Comparison of ENCODE assay signal across 13 cellular contexts in the genomic region with DNA sequence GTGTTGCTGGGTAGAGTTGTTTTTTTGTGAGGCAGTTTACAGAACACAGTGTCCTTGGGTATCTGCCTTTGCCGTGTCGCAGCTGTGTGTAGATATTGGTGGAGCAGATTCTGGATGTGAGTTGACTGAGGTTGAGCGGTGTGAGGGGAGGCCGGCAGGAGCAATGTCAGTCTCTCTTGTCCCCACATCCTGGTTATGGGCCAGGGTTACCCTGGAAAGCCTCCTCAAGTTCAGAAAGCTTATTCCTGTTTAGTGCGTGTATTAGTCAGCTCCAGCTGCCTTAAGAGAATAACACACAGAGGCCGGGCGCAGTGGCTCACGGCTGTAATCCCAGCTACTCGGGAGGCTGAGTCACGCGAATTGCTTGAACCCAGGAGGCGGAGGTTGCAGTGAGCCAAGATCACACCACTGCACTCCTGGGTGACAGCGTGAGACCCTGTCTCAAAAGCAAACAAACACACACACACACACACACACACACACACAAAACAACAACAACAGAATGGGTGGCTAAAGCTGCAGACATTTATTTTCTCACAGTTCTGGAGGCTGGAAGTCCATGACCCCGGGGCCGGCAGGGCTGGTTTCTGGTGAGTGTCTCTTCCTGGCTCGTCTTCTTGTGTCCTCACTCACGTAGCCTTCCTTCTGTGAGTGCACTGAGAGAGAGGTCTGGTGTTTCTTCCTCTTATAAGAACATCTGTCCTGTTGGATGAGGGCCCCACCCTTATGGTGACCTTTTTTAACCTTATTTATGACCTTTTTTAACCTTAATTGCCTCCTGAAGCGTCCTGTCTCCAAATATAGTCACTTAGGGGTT. TPM values are rescaled to one million over a fixed set of nuclear protein-coding genes. Genes with fewer than 3 reads are reported as not detected.
A peak's percentile ranks its signal among the peaks of the same experiment; 100 is the strongest.
DNase-seq lines count a peak whose midpoint lies in the region; ATAC-seq and TF ChIP-seq lines count a peak whose summit lies in the region.
"Had no signal": no experiment of that assay in that cellular context is flagged by ENCODE, and none has a peak within 500 bp of the region (broad histone marks: within the 10 kb centered on the region; RNA-seq: fewer than 3 reads in every experiment).

No MANE protein-coding gene starts in this region.

- DNase-seq in CD8-positive, alpha-beta T cell = peak in 4 of 7 experiments; percentile 42 to 54 (median 48)
- DNase-seq in T1000 (lab: John Stamatoyannopoulos, UW) (peak; percentile 60), brain microvascular endothelial cell (peak; percentile 93), T-helper 9 cell (no peak), NCI-H748 treated with DMSO at 0.1 percent for 48 hours (lab: John Stamatoyannopoulos, UW) (no peak)
- no peak for DNase-seq in natural killer cell treated with Interleukin-12 subunit alpha and Interleukin-12 subunit beta and Interleukin-15 and Interleukin-18, amount 100 ng/mL, for 72 hours (ENCODE audit: low spot score)
- DNase-seq: COR-L47, heart left ventricle, NCI-H1092 had no signal

- peak overlapping the region; percentile 70 for H3K27ac ChIP-seq in CD8-positive, alpha-beta T cell (ENCODE audit: low read depth, low read length)
- peak overlapping the region; percentile 85 for H3K27ac ChIP-seq in brain microvascular endothelial cell
- H3K27ac ChIP-seq: neutrophil, SJSA1 had no signal

- POLR2A ChIA-PET in CD8-positive, alpha-beta T cell (lab: Charles Lee) = interaction anchor here (1.1 to 5.1 kb wide), 3 partner anchors 11 to 49 kb away, joined by 3 to 32 read pairs (median 6); no protein-coding TSS in a partner anchor

- peaks cover 84% of the 10 kb centered on the region for H3K4me1 Mint-ChIP-seq in CD8-positive, alpha-beta T cell (ENCODE audit: low read depth)
- peaks cover 70 to 84% of the 10 kb centered on the region in 2 donors for H3K4me1 Mint-ChIP-seq in natural killer cell treated with Interleukin-12 subunit alpha and Interleukin-12 subunit beta and Interleukin-15 and Interleukin-18, amount 100 ng/mL, for 72 hours (ENCODE audit: low read depth in 2 of 2)

- peak overlapping the region; percentile 34 for H3K4me3 ChIP-seq in CD8-positive, alpha-beta T cell (ENCODE audit: low read depth, low read length)
- no peak overlapping the region for H3K4me3 ChIP-seq in brain microvascular endothelial cell (ENCODE audit: low read depth, low read length)
- H3K4me3 ChIP-seq: heart left ventricle, SJSA1 had no signal

- H3K4me1 ChIP-seq in CD8-positive, alpha-beta T cell (ENCODE audit: insufficient read depth, low read length) = peaks cover 78% of the 10 kb centered on the region

- H3K36me3 Mint-ChIP-seq in CD8-positive, alpha-beta T cell = peaks cover 71% of the 10 kb centered on the region
- no peaks in the 10 kb centered on the region for H3K36me3 Mint-ChIP-seq in natural killer cell treated with Interleukin-12 subunit alpha and Interleukin-12 subunit beta and Interleukin-15 and Interleukin-18, amount 100 ng/mL, for 72 hours

- H3K9me3 Mint-ChIP-seq in CD8-positive, alpha-beta T cell = no peaks in the 10 kb centered on the region
- H3K9me3 Mint-ChIP-seq in natural killer cell treated with Interleukin-12 subunit alpha and Interleukin-12 subunit beta and Interleukin-15 and Interleukin-18, amount 100 ng/mL, for 72 hours = no peaks in the 10 kb centered on the region

- ATAC-seq in CD8-positive, alpha-beta T cell = no peak
- ATAC-seq in natural killer cell treated with Interleukin-12 subunit alpha and Interleukin-12 subunit beta and Interleukin-15 and Interleukin-18, amount 100 ng/mL, for 72 hours = no peak
- ATAC-seq in HG02840 (IDR thresholded peaks at IDR 0.05; ENCODE audit: low FRiP score, unreplicated experiment) = no peak
- no peak for ATAC-seq in HG02610 (IDR thresholded peaks at IDR 0.05; ENCODE audit: unreplicated experiment)

- intact Hi-C loops in CD8-positive, alpha-beta T cell (cut with DNase I, micrococcal nuclease) = loop anchor here (2.0 to 10.0 kb wide), 7 partner anchors 13 to 443 kb away; partner anchors contain the start of gene UXS1 (in 2 of the 2)

- H3K36me3 ChIP-seq in CD8-positive, alpha-beta T cell (ENCODE audit: insufficient read depth, low read length) = peaks cover 8% of the 10 kb centered on the region
- no peaks in the 10 kb centered on the region for H3K36me3 ChIP-seq in brain microvascular endothelial cell (replicated peaks)

- in situ Hi-C loops in brain microvascular endothelial cell (cut with HindIII; ENCODE audit: low pct_ligation_motif_present, low sequenced_read_pairs) = no loop called here

- H3K9me3 ChIP-seq in CD8-positive, alpha-beta T cell (ENCODE audit: low read length) = no peaks in the 10 kb centered on the region
- H3K9me3 ChIP-seq: heart left ventricle, neutrophil, SJSA1 had no signal

- H3K27me3 ChIP-seq in CD8-positive, alpha-beta T cell (ENCODE audit: insufficient read depth, low read length) = no peaks in the 10 kb centered on the region
- H3K27me3 ChIP-seq in brain microvascular endothelial cell (replicated peaks) = no peaks in the 10 kb centered on the region
- H3K27me3 ChIP-seq: heart left ventricle, neutrophil, SJSA1 had no signal

- H3K4me3 Mint-ChIP-seq in CD8-positive, alpha-beta T cell = peak overlapping the region; percentile 92
- peak overlapping the region; percentile 57 for H3K4me3 Mint-ChIP-seq in natural killer cell treated with Interleukin-12 subunit alpha and Interleukin-12 subunit beta and Interleukin-15 and Interleukin-18, amount 100 ng/mL, for 72 hours

- peak overlapping the region; percentile 97 for H3K27ac Mint-ChIP-seq in CD8-positive, alpha-beta T cell
- peak overlapping the region; percentile 91 to 94 for H3K27ac Mint-ChIP-seq in natural killer cell treated with Interleukin-12 subunit alpha and Interleukin-12 subunit beta and Interleukin-15 and Interleukin-18, amount 100 ng/mL, for 72 hours

- CTCF ChIA-PET in CD8-positive, alpha-beta T cell (lab: Charles Lee) = interaction anchor here (0.6 to 4.2 kb wide), 8 partner anchors 30 to 344 kb away, joined by 3 to 21 read pairs (median 4); no protein-coding TSS in a partner anchor

- H3K27me3 Mint-ChIP-seq in CD8-positive, alpha-beta T cell (ENCODE audit: low read depth) = no peaks in the 10 kb centered on the region
- no peaks in the 10 kb centered on the region for H3K27me3 Mint-ChIP-seq in natural killer cell treated with Interleukin-12 subunit alpha and Interleukin-12 subunit beta and Interleukin-15 and Interleukin-18, amount 100 ng/mL, for 72 hours

- TF ChIP-seq CTCF in CD8-positive, alpha-beta T cell (IDR thresholded peaks at IDR 0.05) = no peak
- TF ChIP-seq CTCF in brain microvascular endothelial cell (IDR thresholded peaks at IDR 0.05; ENCODE audit: low read depth, low read length, missing control alignments) = no peak

RNA-seq across cellular contexts. Expression of gene NCK2, which starts 5.1 kb away (rescaled TPM):
- total RNA-seq in CD8-positive, alpha-beta T cell = 10 to 100 TPM; 59.0 to 60.3 TPM
- total RNA-seq in natural killer cell treated with Interleukin-12 subunit alpha and Interleukin-12 subunit beta and Interleukin-15 and Interleukin-18, amount 100 ng/mL, for 72 hours = 10 to 100 TPM; 44.7 to 47.4 TPM

Comparison
In these comparisons a context has a peak if more than half of its experiments do, and no peak if none do; other contexts are left out.
1. DNase-seq: peak in CD8-positive, alpha-beta T cell (4 of 7), T1000 (single experiment) and brain microvascular endothelial cell (single experiment); none in natural killer cell treated with Interleukin-12 subunit alpha and Interleukin-12 subunit beta and Interleukin-15 and Interleukin-18, amount 100 ng/mL, for 72 hours (single experiment), T-helper 9 cell (single experiment) and NCI-H748 treated with DMSO at 0.1 percent for 48 hours (single experiment).